ENCODE assay signal across 16 cellular contexts in the genomic region with DNA sequence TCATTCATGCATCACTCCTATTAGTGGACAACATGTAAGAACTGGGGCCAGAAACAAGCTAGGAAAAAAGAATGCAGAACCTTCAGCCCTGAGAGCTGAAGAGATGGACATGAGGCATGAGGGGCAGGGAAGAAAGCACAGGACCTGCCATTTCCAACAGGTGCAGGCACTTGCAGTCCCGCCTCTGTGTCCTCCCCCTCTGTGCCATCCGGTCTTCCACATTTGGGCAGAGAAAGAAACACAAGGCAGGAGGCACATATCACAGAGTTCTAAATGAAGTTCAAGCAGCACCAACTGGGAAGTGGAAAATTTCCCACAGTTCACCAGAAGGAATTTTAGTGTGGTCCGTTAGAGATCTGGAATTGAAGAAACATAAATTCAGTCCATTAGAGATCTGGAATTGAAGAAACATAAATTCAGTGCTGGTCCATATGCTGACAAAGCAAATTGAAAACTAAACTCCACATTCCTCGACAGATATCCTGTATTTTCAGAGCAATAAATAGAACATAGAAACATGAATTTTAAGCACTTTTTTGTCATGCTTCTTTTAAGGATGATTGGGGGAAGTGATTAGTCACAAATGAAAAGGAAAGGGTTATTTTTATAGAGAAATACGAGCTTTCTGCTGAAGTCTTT.
DNase-seq lines count a peak whose midpoint lies in the region; ATAC-seq lines count a peak whose summit lies in the region.
"Had no signal": no experiment of that assay in that cellular context is flagged by ENCODE, and none has a peak within 500 bp of the region (broad histone marks: within the 10 kb centered on the region; RNA-seq: fewer than 3 reads in every experiment).

No MANE protein-coding gene starts in this region.

- ATAC-seq in stimulated activated naive CD8-positive, alpha-beta T cell treated with anti-CD3 and anti-CD28 coated beads, Interleukin-15, amount 100 ng/mL, for 72 hours: no peak

- H3K36me3 Mint-ChIP-seq in stimulated activated naive CD8-positive, alpha-beta T cell treated with anti-CD3 and anti-CD28 coated beads, Interleukin-15, Interleukin-2, amounts not matched to agents 100 ng/mL and 50 ng/mL, for 24 hours (ENCODE audit: low read depth): no peaks in the 10 kb centered on the region
- H3K36me3 Mint-ChIP-seq: IgD-negative memory B cell had no signal

- H3K27ac Mint-ChIP-seq in stimulated activated naive CD8-positive, alpha-beta T cell treated with anti-CD3 and anti-CD28 coated beads, Interleukin-15, Interleukin-2, amounts not matched to agents 100 ng/mL and 50 ng/mL, for 24 hours: no peak overlapping the region
- peak overlapping the region in 1 of 2 donors; percentile 60 for H3K27ac Mint-ChIP-seq in stimulated activated naive CD8-positive, alpha-beta T cell treated with anti-CD3 and anti-CD28 coated beads, Interleukin-15, amount 100 ng/mL, for 72 hours
- H3K27ac Mint-ChIP-seq: IgD-negative memory B cell had no signal

- peak overlapping the region; percentile 2 for H3K4me3 Mint-ChIP-seq in stimulated activated naive CD8-positive, alpha-beta T cell treated with anti-CD3 and anti-CD28 coated beads, Interleukin-15, Interleukin-2, amounts not matched to agents 100 ng/mL and 50 ng/mL, for 24 hours
- H3K4me3 Mint-ChIP-seq in stimulated activated naive CD8-positive, alpha-beta T cell treated with anti-CD3 and anti-CD28 coated beads, Interleukin-15, amount 100 ng/mL, for 72 hours: no peak overlapping the region
- H3K4me3 Mint-ChIP-seq: IgD-negative memory B cell had no signal

- peaks cover 14% of the 10 kb centered on the region for H3K27me3 Mint-ChIP-seq in stimulated activated naive CD8-positive, alpha-beta T cell treated with anti-CD3 and anti-CD28 coated beads, Interleukin-15, Interleukin-2, amounts not matched to agents 100 ng/mL and 50 ng/mL, for 24 hours
- peaks cover 7% of the 10 kb centered on the region for H3K27me3 Mint-ChIP-seq in stimulated activated naive CD8-positive, alpha-beta T cell treated with anti-CD3 and anti-CD28 coated beads, Interleukin-15, amount 100 ng/mL, for 72 hours

- H3K4me1 Mint-ChIP-seq in stimulated activated naive CD8-positive, alpha-beta T cell treated with anti-CD3 and anti-CD28 coated beads, Interleukin-15, Interleukin-2, amounts not matched to agents 100 ng/mL and 50 ng/mL, for 24 hours (ENCODE audit: low read depth): peaks cover 35% of the 10 kb centered on the region
- peaks cover 17% of the 10 kb centered on the region for H3K4me1 Mint-ChIP-seq in stimulated activated naive CD8-positive, alpha-beta T cell treated with anti-CD3 and anti-CD28 coated beads, Interleukin-15, amount 100 ng/mL, for 72 hours
- H3K4me1 Mint-ChIP-seq: IgD-negative memory B cell had no signal

- H3K9me3 Mint-ChIP-seq in stimulated activated naive CD8-positive, alpha-beta T cell treated with anti-CD3 and anti-CD28 coated beads, Interleukin-15, Interleukin-2, amounts not matched to agents 100 ng/mL and 50 ng/mL, for 24 hours: peaks cover 5% of the 10 kb centered on the region
- peaks cover 9 to 12% of the 10 kb centered on the region in 2 donors for H3K9me3 Mint-ChIP-seq in stimulated activated naive CD8-positive, alpha-beta T cell treated with anti-CD3 and anti-CD28 coated beads, Interleukin-15, amount 100 ng/mL, for 72 hours

- DNase-seq in DMS 273 (lab: John Stamatoyannopoulos, UW; ENCODE audit: unreplicated experiment) (peak; percentile 18), DMS 273 treated with DMSO at 0.1 percent for 48 hours (lab: John Stamatoyannopoulos, UW) (no peak), left kidney (ENCODE audit: low read depth, low spot score) (peak; percentile 7), stromal cell of bone marrow (ENCODE audit: low read depth) (peak; percentile 2), NCI-H345 treated with DMSO at 0.1 percent for 48 hours (lab: John Stamatoyannopoulos, UW; ENCODE audit: unreplicated experiment) (no peak), dedifferentiated amniotic fluid mesenchymal stem cell (ENCODE audit: extremely low spot score) (no peak)
- DNase-seq in stimulated activated naive CD8-positive, alpha-beta T cell treated with anti-CD3 and anti-CD28 coated beads, Interleukin-15, amount 100 ng/mL, for 72 hours: no peak
- DNase-seq: GF-D8, GOT3, NCI-H1417, NCI-H1930, NCI-H2171, NCI-H774, RPMI8226 had no signal

Comparison
In these comparisons a context has a peak if more than half of its experiments do, and no peak if none do; other contexts are left out.
1. DNase-seq: peak in DMS 273 (single experiment), left kidney (single experiment) and stromal cell of bone marrow (single experiment); none in DMS 273 treated with DMSO at 0.1 percent for 48 hours (single experiment), stimulated activated naive CD8-positive, alpha-beta T cell treated with anti-CD3 and anti-CD28 coated beads, Interleukin-15, amount 100 ng/mL, for 72 hours (0 of 2), NCI-H345 treated with DMSO at 0.1 percent for 48 hours (single experiment) and dedifferentiated amniotic fluid mesenchymal stem cell (single experiment).